Comparison of ENCODE assay signal across 19 cellular contexts in the genomic region with DNA sequence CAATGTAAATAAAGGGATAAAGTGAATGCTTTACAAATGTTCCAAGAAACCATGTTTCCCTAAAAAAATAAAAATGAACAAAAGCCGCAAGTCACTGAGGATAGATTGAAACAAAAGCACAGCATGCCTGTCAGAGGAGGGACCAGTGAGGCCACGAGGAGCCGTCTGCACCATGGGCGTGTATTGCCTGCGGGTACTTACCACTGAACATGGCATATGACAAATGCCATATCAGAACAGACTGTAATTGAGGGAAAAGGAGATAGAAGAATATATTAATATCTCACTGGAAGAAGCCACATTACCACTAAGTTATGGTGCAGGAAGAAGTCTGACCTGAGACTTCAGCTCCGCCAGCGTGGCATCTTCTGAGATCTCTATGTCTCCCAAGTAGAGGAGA.
"Had no signal": no experiment of that assay in that cellular context is flagged by ENCODE, and none has a peak within 500 bp of the region (broad histone marks: within the 10 kb centered on the region; RNA-seq: fewer than 3 reads in every experiment).

No MANE protein-coding gene starts in this region.

- FAIRE-seq: colon, pancreas had no signal

- DNase-seq: activated CD4-positive, alpha-beta T cell treated with anti-CD3 and anti-CD28 coated beads for 36 hours; activated CD4-positive, CD25-positive, alpha-beta regulatory T cell; activated CD8-positive, alpha-beta memory T cell treated with anti-CD3 and anti-CD28 coated beads, Interleukin-2, amount 10 ng/mL, durations not matched to agents 7 days and 5 days; activated CD8-positive, alpha-beta T cell treated with anti-CD3 and anti-CD28 coated beads, Interleukin-2, amount 10 ng/mL, durations not matched to agents 7 days and 5 days; activated naive CD8-positive, alpha-beta T cell treated with anti-CD3 and anti-CD28 coated beads, Interleukin-2, amount 50 U/mL, for 24 hours; activated T-cell treated with anti-CD3 and anti-CD28 coated beads, Interleukin-2, amount 50 U/mL, for 48 hours; amygdala; dermis blood vessel endothelial cell; effector CD4-positive, alpha-beta T cell; foreskin melanocyte; left ventricle myocardium superior; naive thymus-derived CD4-positive, alpha-beta T cell; pancreas; psoas muscle; spleen; stimulated activated naive CD8-positive, alpha-beta T cell treated with anti-CD3 and anti-CD28 coated beads, Interleukin-15, Interleukin-2, amounts not matched to agents 100 U/mL and 50 U/mL, for 24 hours; upper lobe of right lung had no signal

- H3K27me3 ChIP-seq: pancreas, right atrium auricular region, spleen, upper lobe of right lung had no signal

- H3K27ac ChIP-seq: pancreas, psoas muscle, right atrium auricular region, spleen, upper lobe of right lung had no signal

- ATAC-seq: activated CD4-positive, alpha-beta T cell treated with anti-CD3 and anti-CD28 coated beads for 36 hours; activated CD8-positive, alpha-beta memory T cell treated with anti-CD3 and anti-CD28 coated beads, Interleukin-2, amount 10 ng/mL, durations not matched to agents 7 days and 5 days; activated CD8-positive, alpha-beta T cell treated with anti-CD3 and anti-CD28 coated beads, Interleukin-2, amount 10 ng/mL, durations not matched to agents 7 days and 5 days; activated naive CD8-positive, alpha-beta T cell treated with anti-CD3 and anti-CD28 coated beads, Interleukin-2, amount 50 U/mL, for 24 hours; left ventricle myocardium superior; naive thymus-derived CD4-positive, alpha-beta T cell; pancreas; psoas muscle; stimulated activated naive CD8-positive, alpha-beta T cell treated with anti-CD3 and anti-CD28 coated beads, Interleukin-15, Interleukin-2, amounts not matched to agents 100 U/mL and 50 U/mL, for 24 hours; upper lobe of right lung had no signal

- H3K4me1 ChIP-seq: psoas muscle had no signal

- H3K9me3 ChIP-seq: pancreas, psoas muscle, right atrium auricular region, spleen, upper lobe of right lung had no signal

- H3K4me3 ChIP-seq: pancreas, psoas muscle, right atrium auricular region, spleen, upper lobe of right lung had no signal
